Comparison of ENCODE assay signal across 8 cellular contexts in genomic region chr2:240232961-240233890, GRCh38.
DNase-seq lines count a peak whose midpoint lies in the region; ATAC-seq and TF ChIP-seq lines count a peak whose summit lies in the region.

No MANE protein-coding gene starts in this region.

- no TSS peak for BruUV-seq in PC-9 (replicated peaks; lab: Mats Ljungman, UMichigan)

- H3K4me3 ChIP-seq in HFF-Myc (replicated peaks; ENCODE audit: low read depth, low read length) (no peak overlapping the region), PC-9 (peak overlapping the region; percentile 53), fibroblast of mammary gland (ENCODE audit: control insufficient read depth, low read depth, low read length) (peak overlapping the region; percentile 27)
- no peak overlapping the region for H3K4me3 ChIP-seq in naive thymus-derived CD4-positive, alpha-beta T cell (ENCODE audit: low read length)

- H3K27me3 Mint-ChIP-seq in naive thymus-derived CD4-positive, alpha-beta T cell, result peaks cover 0 to 20% (median 11%) of the 10 kb centered on the region in 5 donors

- H2AFZ ChIP-seq in PC-9, result peak overlapping the region; percentile 70

- peaks cover 0 to 14% (median 0%) of the 10 kb centered on the region in 7 donors for H3K4me1 Mint-ChIP-seq in naive thymus-derived CD4-positive, alpha-beta T cell

- H3K27ac ChIP-seq in PC-9, result no peak overlapping the region
- peak overlapping the region; percentile 13 for H3K27ac ChIP-seq in naive thymus-derived CD4-positive, alpha-beta T cell (ENCODE audit: low read depth, low read length)

- H3K36me3 ChIP-seq in PC-9 (ENCODE audit: low read depth), result no peaks in the 10 kb centered on the region
- H3K36me3 ChIP-seq in naive thymus-derived CD4-positive, alpha-beta T cell (ENCODE audit: control insufficient read depth in 2 of 3, insufficient read depth in 3 of 3, low read length in 3 of 3), result no peaks in the 10 kb centered on the region

- intact Hi-C loops in PC-9 (cut with micrococcal nuclease; ENCODE audit: unreplicated experiment), result loop anchor here (1.0 to 2.0 kb wide), 12 partner anchors 18 to 328 kb away; partner anchors contain the start of gene DUSP28
- intact Hi-C loops in naive thymus-derived CD4-positive, alpha-beta T cell (cut with micrococcal nuclease), result loop anchor here in 1 of 2 donors (1.0 to 10.0 kb wide), 3 partner anchors 205 to 602 kb away; partner anchors contain the start of gene DUSP28

- DNase-seq in AG09319 (ENCODE audit: extremely low read depth, low read depth), result peak; percentile 39
- peak; percentile 24 for DNase-seq in HFF-Myc (ENCODE audit: extremely low read depth, low read depth)
- peak; percentile 79 to 99 for DNase-seq in PC-9
- DNase-seq in activated T-helper 1 cell treated with Interleukin-2 at 50 U/mL for 16 hours (ENCODE audit: low read depth), result peak; percentile 49
- peak; percentile 76 for DNase-seq in fibroblast of mammary gland (ENCODE audit: low read depth)
- DNase-seq in naive thymus-derived CD4-positive, alpha-beta T cell, result peak; percentile 48 to 75 (median 69)
- DNase-seq in stimulated activated CD8-positive, alpha-beta memory T cell treated with anti-CD3 and anti-CD28 coated beads, Interleukin-7, amount 100 ng/mL, for 4 hours (ENCODE audit: low read depth in 2 of 2), result peak; percentile 39 to 45

- H3K36me3 Mint-ChIP-seq in naive thymus-derived CD4-positive, alpha-beta T cell, result peaks cover 0 to 9% (median 0%) of the 10 kb centered on the region in 5 donors

- peaks cover 0 to 17% (median 9%) of the 10 kb centered on the region in 11 donors for H3K9me3 Mint-ChIP-seq in naive thymus-derived CD4-positive, alpha-beta T cell

- ATAC-seq in naive thymus-derived CD4-positive, alpha-beta T cell, result peak; percentile 84
- ATAC-seq in HG02981 (IDR thresholded peaks at IDR 0.05; ENCODE audit: unreplicated experiment), result no peak

- peaks cover 17% of the 10 kb centered on the region; the same call in 1 of the 2 replicates for H3F3A ChIP-seq in PC-9 (ENCODE audit: insufficient read depth, low read depth)

- CTCF ChIA-PET in PC-9 (lab: Charles Lee), result interaction anchor here (0.6 to 2.1 kb wide), 16 partner anchors 10 to 352 kb away, joined by 3 to 19 read pairs (median 8); no protein-coding TSS in a partner anchor
- CTCF ChIA-PET in naive thymus-derived CD4-positive, alpha-beta T cell (lab: Charles Lee), result interaction anchor here (1.0 to 1.1 kb wide), 2 partner anchors 9 to 208 kb away, joined by 3 read pairs; no protein-coding TSS in a partner anchor

- TF ChIP-seq CTCF in AG09319 (IDR thresholded peaks at IDR 0.05; ENCODE audit: low read depth, low read length) (peak; percentile 92), HFF-Myc (IDR thresholded peaks at IDR 0.05; ENCODE audit: low read depth, low read length, missing control alignments) (peak; percentile 87), PC-9 (conservative IDR thresholded peaks at IDR 0.05) (peak; percentile 98), fibroblast of mammary gland (conservative IDR thresholded peaks at IDR 0.05; ENCODE audit: control insufficient read depth, insufficient read depth, low read depth, low read length) (peak; percentile 78)

- no peak overlapping the region for H3K27ac Mint-ChIP-seq in naive thymus-derived CD4-positive, alpha-beta T cell

- POLR2A ChIA-PET in PC-9 (lab: Charles Lee; ENCODE audit: unreplicated experiment), result interaction anchor here (0.5 to 1.6 kb wide), 24 partner anchors 9 to 1082 kb away, joined by 3 to 36 read pairs (median 6); partner anchors contain the start of gene GPC1
- POLR2A ChIA-PET in naive thymus-derived CD4-positive, alpha-beta T cell (lab: Charles Lee), result interaction anchor here (1.0 kb wide), 1 partner anchor 8 kb away, joined by 4 read pairs; no protein-coding TSS in a partner anchor

- H3K9me3 ChIP-seq in PC-9 (ENCODE audit: insufficient read depth, low read depth), result peaks cover 11% of the 10 kb centered on the region; the same call in 1 of the 2 replicates
- peaks cover 0 to 10% (median 0%) of the 10 kb centered on the region in 3 experiments for H3K9me3 ChIP-seq in naive thymus-derived CD4-positive, alpha-beta T cell (ENCODE audit: control insufficient read depth in 2 of 3, low read length in 3 of 3)

- H3K4me2 ChIP-seq in PC-9, result peak overlapping the region; percentile 74

- H3K27me3 ChIP-seq in PC-9 (ENCODE audit: insufficient read depth, low read depth), result no peaks in the 10 kb centered on the region
- H3K27me3 ChIP-seq in naive thymus-derived CD4-positive, alpha-beta T cell (ENCODE audit: control insufficient read depth in 2 of 2, insufficient read depth in 2 of 2, low read length in 2 of 2), result no peaks in the 10 kb centered on the region

- H3K79me2 ChIP-seq in PC-9 (ENCODE audit: low read depth), result no peaks in the 10 kb centered on the region

- no peaks in the 10 kb centered on the region for H3K9me2 ChIP-seq in PC-9 (ENCODE audit: insufficient read depth)

- H3K4me3 Mint-ChIP-seq in naive thymus-derived CD4-positive, alpha-beta T cell, result peak overlapping the region in 6 of 10 donors; percentile 21 to 74 (median 56)

- H3K4me1 ChIP-seq in PC-9 (replicated peaks; ENCODE audit: insufficient read depth), result peaks cover 11% of the 10 kb centered on the region; the same call in 1 of the 2 replicates
- no peaks in the 10 kb centered on the region for H3K4me1 ChIP-seq in naive thymus-derived CD4-positive, alpha-beta T cell (ENCODE audit: control insufficient read depth in 2 of 2, insufficient read depth in 2 of 2, low read length in 2 of 2)

- H4K20me1 ChIP-seq in PC-9 (ENCODE audit: insufficient read depth), result no peaks in the 10 kb centered on the region

Comparison
In these comparisons a context has a peak if more than half of its experiments do, and no peak if none do; other contexts are left out.
1. DNase-seq: peak in every context shown above with its lines; median percentile 89 in PC-9; 76 in fibroblast of mammary gland; 69 in naive thymus-derived CD4-positive, alpha-beta T cell; 49 in activated T-helper 1 cell treated with Interleukin-2 at 50 U/mL for 16 hours; 42 in stimulated activated CD8-positive, alpha-beta memory T cell treated with anti-CD3 and anti-CD28 coated beads, Interleukin-7, amount 100 ng/mL, for 4 hours; 39 in AG09319; 24 in HFF-Myc.
2. H3K4me3 ChIP-seq: peak in PC-9 (single experiment) and fibroblast of mammary gland (single experiment); none in HFF-Myc (single experiment) and naive thymus-derived CD4-positive, alpha-beta T cell (single experiment).
3. Peak in every context shown above with its lines, with median percentiles within 50 percentile points of each other: CTCF ChIP-seq.